Comparison of ENCODE assay signal across 19 cellular contexts in genomic region chr9:113540466-113540865, GRCh38.
A peak's percentile ranks its signal among the peaks of the same experiment; 100 is the strongest.
DNase-seq lines count a peak whose midpoint lies in the region; ATAC-seq and TF ChIP-seq lines count a peak whose summit lies in the region.
"Had no signal": no experiment of that assay in that cellular context is flagged by ENCODE, and none has a peak within 500 bp of the region (broad histone marks: within the 10 kb centered on the region; RNA-seq: fewer than 3 reads in every experiment).

No MANE protein-coding gene starts in this region.

- peak overlapping the region in 1 of 2 experiments; percentile 75 for H3K23ac ChIP-seq in mesenchymal stem cell (ENCODE audit: low read length in 2 of 2)

- H3K9me3 ChIP-seq in mesenchymal stem cell (ENCODE audit: control insufficient read depth, low read length) (no peaks in the 10 kb centered on the region), spleen (no peaks in the 10 kb centered on the region)
- H3K9me3 ChIP-seq: BLaER1, MG63, vagina had no signal

- H3K36me3 ChIP-seq in mesenchymal stem cell (ENCODE audit: control insufficient read depth in 1 of 2, insufficient read depth in 2 of 2, low read depth in 1 of 2, low read length in 2 of 2) (peaks cover 0 to 34% of the 10 kb centered on the region in 2 experiments), spleen (peaks cover 0 to 78% (median 30%) of the 10 kb centered on the region in 6 donors)
- H3K36me3 ChIP-seq: BLaER1, MG63, vagina had no signal

- H3K4me3 ChIP-seq in mesenchymal stem cell (ENCODE audit: insufficient read depth in 1 of 2, low read depth in 1 of 2, low read length in 2 of 2): no peak overlapping the region
- no peak overlapping the region for H3K4me3 ChIP-seq in spleen
- H3K4me3 ChIP-seq: BLaER1, MG63, PC-9, vagina had no signal

- no peak overlapping the region for H2BK12ac ChIP-seq in mesenchymal stem cell (ENCODE audit: low read length in 2 of 2)

- H2AFZ ChIP-seq in mesenchymal stem cell (ENCODE audit: low read depth, low read length): no peak overlapping the region
- H2AFZ ChIP-seq: parathyroid adenoma, PC-9 had no signal

- peak; percentile 5 for DNase-seq in activated naive CD4-positive, alpha-beta T cell treated with anti-CD3 and anti-CD28 coated beads, Interleukin-2, amount 10 ng/mL, durations not matched to agents 7 days and 5 days
- no peak for DNase-seq in activated naive CD4-positive, alpha-beta T cell treated with Interleukin-2 at 50 U/mL for 16 hours
- DNase-seq in mesenchymal stem cell (no peak), spleen (peak; percentile 54), GM19238 (ENCODE audit: insufficient read length, low spot score) (no peak), NCI-H146 treated with DMSO at 0.1 percent for 48 hours (lab: John Stamatoyannopoulos, UW; ENCODE audit: unreplicated experiment) (no peak)
- DNase-seq: effector memory CD4-positive, alpha-beta T cell; NCI-H1694 had no signal

- no peak overlapping the region for H3K4me3 Mint-ChIP-seq in activated naive CD4-positive, alpha-beta T cell treated with anti-CD3 and anti-CD28 coated beads, Interleukin-2, amount 10 ng/mL, durations not matched to agents 7 days and 5 days

- no peak overlapping the region for H3K18ac ChIP-seq in mesenchymal stem cell (ENCODE audit: low read depth in 1 of 2, low read length in 2 of 2)

- CTCF ChIA-PET in activated naive CD4-positive, alpha-beta T cell treated with anti-CD3 and anti-CD28 coated beads, Interleukin-2, amount 10 ng/mL, durations not matched to agents 7 days and 5 days (lab: Charles Lee): no interaction called here

- no peak overlapping the region for H2BK15ac ChIP-seq in mesenchymal stem cell (ENCODE audit: low read depth, poor library complexity, severe bottlenecking)

- no peak overlapping the region for H3K9ac ChIP-seq in mesenchymal stem cell (ENCODE audit: low read length)
- H3K9ac ChIP-seq: BLaER1, parathyroid adenoma had no signal

- intact Hi-C loops in spleen (cut with DNase I; ENCODE audit: low total_unique reads): no loop called here

- no peak overlapping the region for H2BK120ac ChIP-seq in mesenchymal stem cell (ENCODE audit: low read depth, low read length)

- H3K4me1 ChIP-seq in mesenchymal stem cell (ENCODE audit: control insufficient read depth, insufficient read depth, low read depth, low read length): peaks cover 9% of the 10 kb centered on the region
- H3K4me1 ChIP-seq in spleen: peaks cover 12 to 94% (median 57%) of the 10 kb centered on the region in 6 donors
- H3K4me1 ChIP-seq: parathyroid adenoma had no signal

- H3K27ac ChIP-seq in angular gyrus (ENCODE audit: low read depth, low read length) (peak overlapping the region; percentile 71), mesenchymal stem cell (ENCODE audit: low read length, poor library complexity, severe bottlenecking) (no peak overlapping the region), spleen (peak overlapping the region in 1 of 8 donors; percentile 4)
- H3K27ac ChIP-seq: BLaER1, HL-60, parathyroid adenoma, PC-9, vagina had no signal

- peak overlapping the region; percentile 64 for H3K27ac Mint-ChIP-seq in activated naive CD4-positive, alpha-beta T cell treated with anti-CD3 and anti-CD28 coated beads, Interleukin-2, amount 10 ng/mL, durations not matched to agents 7 days and 5 days
- H3K27ac Mint-ChIP-seq: activated T-helper 2 cell treated with anti-CD3 and anti-CD28 coated beads, Interferon-gamma antibody, Interleukin-2, Interleukin-4, amounts not matched to agents 10 μg/mL and 5 μg/mL and 100 μg/mL, durations not matched to agents 14 hours and 24 hours and 36 hours; IgD-negative memory B cell had no signal

- WGBS in mesenchymal stem cell: 92% methylated on average over 6 of the region's 6 CpGs
- WGBS in spleen, 5 donors: 76 to 93% (median 87%) methylated on average over 6 of the region's 6 CpGs

- H2BK5ac ChIP-seq in mesenchymal stem cell (ENCODE audit: low read depth, low read length, poor library complexity, severe bottlenecking): no peak overlapping the region

- H4K91ac ChIP-seq in mesenchymal stem cell (ENCODE audit: low read length): no peak overlapping the region

- H2AK5ac ChIP-seq in mesenchymal stem cell (ENCODE audit: low read length, severe bottlenecking): no peak overlapping the region

- H3K4ac ChIP-seq in mesenchymal stem cell (ENCODE audit: low read depth in 1 of 2, low read length in 2 of 2): no peak overlapping the region

- no peak for TF ChIP-seq CTCF in spleen (IDR thresholded peaks at IDR 0.05 in 8 of 11, conservative IDR thresholded peaks at IDR 0.05 in 3 of 11)

- no peak overlapping the region for H3K14ac ChIP-seq in mesenchymal stem cell (ENCODE audit: low read length in 2 of 2)

- no peaks in the 10 kb centered on the region for H3K4me1 Mint-ChIP-seq in activated naive CD4-positive, alpha-beta T cell treated with anti-CD3 and anti-CD28 coated beads, Interleukin-2, amount 10 ng/mL, durations not matched to agents 7 days and 5 days

- H3K79me1 ChIP-seq in mesenchymal stem cell (replicated peaks; ENCODE audit: low read length, poor library complexity, severe bottlenecking): no peaks in the 10 kb centered on the region

- H4K8ac ChIP-seq in mesenchymal stem cell (ENCODE audit: low read length): peak overlapping the region; percentile 52

- no peaks in the 10 kb centered on the region for H3K9me3 Mint-ChIP-seq in activated naive CD4-positive, alpha-beta T cell treated with anti-CD3 and anti-CD28 coated beads, Interleukin-2, amount 10 ng/mL, durations not matched to agents 7 days and 5 days
- H3K9me3 Mint-ChIP-seq: activated T-helper 2 cell treated with anti-CD3 and anti-CD28 coated beads, Interferon-gamma antibody, Interleukin-2, Interleukin-4, amounts not matched to agents 10 μg/mL and 5 μg/mL and 100 μg/mL, durations not matched to agents 14 hours and 24 hours and 36 hours; IgD-negative memory B cell had no signal

- ATAC-seq in GM19023 (IDR thresholded peaks at IDR 0.05; ENCODE audit: unreplicated experiment): no peak
- ATAC-seq: activated CD4-positive, CD25-positive, alpha-beta regulatory T cell treated with anti-CD3 and anti-CD28 coated beads, Interleukin-2, amount 50 U/mL, for 24 hours had no signal

- H3K4me2 ChIP-seq in mesenchymal stem cell (ENCODE audit: low read length, poor library complexity, severe bottlenecking): no peak overlapping the region
- H3K4me2 ChIP-seq: PC-9 had no signal

- no peak for TF ChIP-seq POLR2A in spleen (IDR thresholded peaks at IDR 0.05)

- H3K27me3 ChIP-seq in mesenchymal stem cell (ENCODE audit: control insufficient read depth in 1 of 2, insufficient read depth in 1 of 2, low read length in 2 of 2): peaks cover 0 to 26% of the 10 kb centered on the region in 2 experiments
- no peaks in the 10 kb centered on the region for H3K27me3 ChIP-seq in spleen (replicated peaks in 1 of 7)
- H3K27me3 ChIP-seq: BLaER1, MG63, vagina had no signal

- no peaks in the 10 kb centered on the region for H3K27me3 Mint-ChIP-seq in activated naive CD4-positive, alpha-beta T cell treated with anti-CD3 and anti-CD28 coated beads, Interleukin-2, amount 10 ng/mL, durations not matched to agents 7 days and 5 days
- H3K27me3 Mint-ChIP-seq: IgD-negative memory B cell had no signal

- no peaks in the 10 kb centered on the region for H3K36me3 Mint-ChIP-seq in activated naive CD4-positive, alpha-beta T cell treated with anti-CD3 and anti-CD28 coated beads, Interleukin-2, amount 10 ng/mL, durations not matched to agents 7 days and 5 days
- H3K36me3 Mint-ChIP-seq: IgD-negative memory B cell had no signal

Comparison
In these comparisons a context has a peak if more than half of its experiments do, and no peak if none do; other contexts are left out.
1. DNase-seq: peak in activated naive CD4-positive, alpha-beta T cell treated with anti-CD3 and anti-CD28 coated beads, Interleukin-2, amount 10 ng/mL, durations not matched to agents 7 days and 5 days (single experiment) and spleen (single experiment); none in activated naive CD4-positive, alpha-beta T cell treated with Interleukin-2 at 50 U/mL for 16 hours (single experiment), mesenchymal stem cell (single experiment), GM19238 (single experiment) and NCI-H146 treated with DMSO at 0.1 percent for 48 hours (single experiment).